Comparison of ENCODE assay signal across 8 cellular contexts in genomic region chr13:99542788-99543406, GRCh38. TPM values are rescaled to one million over a fixed set of nuclear protein-coding genes. Genes with fewer than 3 reads are reported as not detected.
DNase-seq lines count a peak whose midpoint lies in the region; ATAC-seq and TF ChIP-seq lines count a peak whose summit lies in the region.

No MANE protein-coding gene starts in this region.

- H3K27ac Mint-ChIP-seq in WTC11: no peak overlapping the region

- no peak overlapping the region for H2AFZ ChIP-seq in OCI-LY3 (ENCODE audit: low read depth, low read length)

- ATAC-seq in GM18519 (IDR thresholded peaks at IDR 0.05; ENCODE audit: low FRiP score, unreplicated experiment) (peak; percentile 98), GM21737 (IDR thresholded peaks at IDR 0.05; ENCODE audit: unreplicated experiment) (peak; percentile 98), WTC11 (no peak)

- no peaks in the 10 kb centered on the region for H3K27me3 Mint-ChIP-seq in WTC11 (ENCODE audit: low read depth)

- H3K9me3 ChIP-seq in OCI-LY3 (ENCODE audit: insufficient read depth, low read length) (no peaks in the 10 kb centered on the region), WERI-Rb-1 (ENCODE audit: severe bottlenecking) (no peaks in the 10 kb centered on the region)

- peaks cover 84% of the 10 kb centered on the region for H3K4me1 ChIP-seq in OCI-LY3 (ENCODE audit: low read length)

- no peak overlapping the region for H3K4me3 Mint-ChIP-seq in WTC11

- peaks cover 58% of the 10 kb centered on the region for H3K36me3 Mint-ChIP-seq in WTC11

- POLR2A ChIA-PET in WTC11 (lab: Charles Lee): interaction anchor here (1.3 kb wide), 1 partner anchor 10 kb away, joined by 3 read pairs; no protein-coding TSS in a partner anchor

- peaks cover 6% of the 10 kb centered on the region for H3K4me1 Mint-ChIP-seq in WTC11

- DNase-seq in medulla oblongata (ENCODE audit: extremely low spot score): peak; percentile 75
- no peak for DNase-seq in WERI-Rb-1
- no peak for DNase-seq in NOMO-1 treated with DMSO at 0.1 percent for 48 hours (lab: John Stamatoyannopoulos, UW; ENCODE audit: unreplicated experiment)
- no peak for DNase-seq in WTC11 (ENCODE audit: low spot score)
- no peak for DNase-seq in hippocampal formation (lab: John Stamatoyannopoulos, UW)

- peak overlapping the region; percentile 96 for H3K27ac ChIP-seq in OCI-LY3 (ENCODE audit: low read length)
- H3K27ac ChIP-seq in WERI-Rb-1: no peak overlapping the region

- CTCF ChIA-PET in WTC11 (lab: Charles Lee): interaction anchor here (0.6 kb wide), 1 partner anchor 124 kb away, joined by 3 read pairs; no protein-coding TSS in a partner anchor

- H4K20me1 ChIP-seq in OCI-LY3 (ENCODE audit: insufficient read depth, low read length): no peaks in the 10 kb centered on the region

- H3K79me2 ChIP-seq in OCI-LY3 (ENCODE audit: low read length): peaks cover 7% of the 10 kb centered on the region

- H3K36me3 ChIP-seq in OCI-LY3 (replicated peaks; ENCODE audit: low read depth, low read length) (peaks cover 23% of the 10 kb centered on the region), WERI-Rb-1 (peaks cover 73% of the 10 kb centered on the region)

- no peak for TF ChIP-seq CTCF in OCI-LY3 (IDR thresholded peaks at IDR 0.05; ENCODE audit: low read depth, low read length)
- TF ChIP-seq CTCF in WERI-Rb-1 (IDR thresholded peaks at IDR 0.05; ENCODE audit: low read depth, low read length): no peak
- TF ChIP-seq CTCF in WTC11 (IDR thresholded peaks at IDR 0.05): no peak

- H3K27me3 ChIP-seq in OCI-LY3 (ENCODE audit: low read depth, low read length) (no peaks in the 10 kb centered on the region), WERI-Rb-1 (ENCODE audit: insufficient read depth, low read depth, severe bottlenecking) (no peaks in the 10 kb centered on the region)

- H3K9ac ChIP-seq in OCI-LY3 (ENCODE audit: low read length): peak overlapping the region; percentile 86

- H3K4me3 ChIP-seq in OCI-LY3 (ENCODE audit: low read length) (peak overlapping the region; percentile 32), WERI-Rb-1 (ENCODE audit: low read depth, low read length) (no peak overlapping the region)

- H3K4me2 ChIP-seq in OCI-LY3 (ENCODE audit: low read length): peak overlapping the region; percentile 72

- no peaks in the 10 kb centered on the region for H3K9me3 Mint-ChIP-seq in WTC11

TF ChIP-seq in WTC11, 78 proteins besides CTCF, POLR2A, EP300 and RAD21:
- TF ChIP-seq KAT7 (CRISPR knock-in tag; IDR thresholded peaks at IDR 0.05; ENCODE audit: borderline replicate concordance) (no peak), ZBTB43 (CRISPR knock-in tag; IDR thresholded peaks at IDR 0.05) (no peak), ZNF512 (CRISPR knock-in tag; IDR thresholded peaks at IDR 0.05; ENCODE audit: borderline replicate concordance) (no peak), SP1 (CRISPR knock-in tag; conservative IDR thresholded peaks at IDR 0.05) (no peak), NFATC4 (CRISPR knock-in tag; IDR thresholded peaks at IDR 0.05) (no peak), NFYB (CRISPR knock-in tag; conservative IDR thresholded peaks at IDR 0.05; ENCODE audit: low read depth) (no peak), ETV6 (CRISPR knock-in tag; IDR thresholded peaks at IDR 0.05) (no peak), CREB1 (CRISPR knock-in tag; IDR thresholded peaks at IDR 0.05) (no peak), TEAD4 (CRISPR knock-in tag; IDR thresholded peaks at IDR 0.05) (no peak), MAX (CRISPR knock-in tag; IDR thresholded peaks at IDR 0.05) (no peak)

RNA-seq across cellular contexts. Expression of gene TM9SF2, which starts 41.6 kb away (rescaled TPM):
- 81.9 to 84.0 TPM (median 81.9 TPM) in 3 replicates for total RNA-seq in WTC11 (2021)
